11 cellular contexts compared by ENCODE assay signal in the genomic region with DNA sequence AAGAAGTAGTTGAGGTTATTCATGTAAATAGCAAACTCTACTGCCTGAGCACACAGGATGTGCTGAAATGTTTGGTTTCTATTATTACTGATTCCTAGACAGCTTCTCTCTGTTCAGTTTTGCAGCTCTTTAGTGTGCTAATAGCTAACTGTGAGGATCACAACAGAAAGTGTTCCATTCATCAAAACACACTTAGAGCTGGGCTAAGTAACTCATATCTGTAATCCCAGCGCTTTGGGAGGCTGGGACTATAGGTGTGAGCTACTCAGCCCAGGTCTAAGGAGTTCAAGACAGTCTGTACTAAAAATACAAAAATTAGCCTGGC.
DNase-seq lines count a peak whose midpoint lies in the region; ATAC-seq and TF ChIP-seq lines count a peak whose summit lies in the region.
"Had no signal": no experiment of that assay in that cellular context is flagged by ENCODE, and none has a peak within 500 bp of the region (broad histone marks: within the 10 kb centered on the region; RNA-seq: fewer than 3 reads in every experiment).

No MANE protein-coding gene starts in this region.

- POLR2A ChIA-PET in GM10248 (lab: Yijun Ruan, JAX) = no interaction called here

- ATAC-seq in GM19351 (IDR thresholded peaks at IDR 0.05; ENCODE audit: unreplicated experiment) = peak; percentile 81
- peak; percentile 90 for ATAC-seq in HG02870 (IDR thresholded peaks at IDR 0.05; ENCODE audit: unreplicated experiment)

- no peaks in the 10 kb centered on the region for H3K36me3 ChIP-seq in SJCRH30
- H3K36me3 ChIP-seq: brain microvascular endothelial cell, heart right ventricle had no signal

- H3K27ac ChIP-seq in SJCRH30 = peak overlapping the region; percentile 39; the same call in 1 of the 2 replicates
- H3K27ac ChIP-seq: brain microvascular endothelial cell had no signal

- no peak overlapping the region for H3K4me3 ChIP-seq in SJCRH30
- H3K4me3 ChIP-seq: heart right ventricle had no signal

- no peak for TF ChIP-seq CTCF in GM10248 (IDR thresholded peaks at IDR 0.05; ENCODE audit: control extremely low read depth, extremely low read depth, low read depth, missing control alignments)

- CTCF ChIA-PET in GM10248 (lab: Yijun Ruan, JAX) = interaction anchor here (0.9 to 2.2 kb wide), 10 partner anchors 8 to 83 kb away, joined by 3 to 8 read pairs (median 4); no protein-coding TSS in a partner anchor

- no peaks in the 10 kb centered on the region for H3K9me3 ChIP-seq in SJCRH30 (replicated peaks)

- peaks cover 22% of the 10 kb centered on the region for H3K4me1 ChIP-seq in SJCRH30

- DNase-seq in GM10248 (ENCODE audit: extremely low spot score) (peak; percentile 45), SJCRH30 (no peak), epidermal melanocyte (ENCODE audit: insufficient read length, low spot score) (no peak), NCI-H1092 (lab: John Stamatoyannopoulos, UW) (no peak)
- no peak for DNase-seq in effector CD8-positive, alpha-beta T cell (lab: John Stamatoyannopoulos, UW)
- no peak for DNase-seq in activated CD4-positive, CD25-positive, alpha-beta regulatory T cell treated with anti-CD3 and anti-CD28 coated beads, Interleukin-2, amount 50 U/mL, for 72 hours
- DNase-seq: activated CD4-positive, alpha-beta T cell treated with anti-CD3 and anti-CD28 coated beads, Interleukin-2, amount 50 U/mL, for 1 hour; brain microvascular endothelial cell; heart right ventricle had no signal

- H3K27me3 ChIP-seq in SJCRH30 = no peaks in the 10 kb centered on the region
- H3K27me3 ChIP-seq: brain microvascular endothelial cell, heart right ventricle had no signal
